Comparison of ENCODE assay signal across 17 cellular contexts in genomic region chr10:43377393-43377883, GRCh38. TPM values are rescaled to one million over a fixed set of nuclear protein-coding genes. Genes with fewer than 3 reads are reported as not detected.
A peak's percentile ranks its signal among the peaks of the same experiment; 100 is the strongest.
DNase-seq lines count a peak whose midpoint lies in the region; ATAC-seq and TF ChIP-seq lines count a peak whose summit lies in the region.
"Had no signal": no experiment of that assay in that cellular context is flagged by ENCODE, and none has a peak within 500 bp of the region (broad histone marks: within the 10 kb centered on the region; RNA-seq: fewer than 3 reads in every experiment).

No MANE protein-coding gene starts in this region.

- H2BK120ac ChIP-seq in mesendoderm (ENCODE audit: low read depth, low read length): no peak overlapping the region

- H3K27me3 ChIP-seq in mesendoderm (ENCODE audit: insufficient read depth, low read length, poor library complexity) (no peaks in the 10 kb centered on the region), upper lobe of right lung (no peaks in the 10 kb centered on the region)

- DNase-seq in HT-29 (ENCODE audit: low spot score) (peak; percentile 88), choroid plexus epithelial cell (ENCODE audit: low read depth) (no peak), mesendoderm (peak; percentile 82), upper lobe of right lung (peak; percentile 72), NCI-H524 treated with DMSO at 0.1 percent for 48 hours (lab: John Stamatoyannopoulos, UW) (no peak), sciatic nerve (ENCODE audit: low spot score) (no peak), NCI-H345 treated with DMSO at 0.1 percent for 48 hours (lab: John Stamatoyannopoulos, UW; ENCODE audit: unreplicated experiment) (no peak)
- DNase-seq: activated CD4-positive, alpha-beta T cell treated with anti-CD3 and anti-CD28 coated beads for 36 hours; activated CD8-positive, alpha-beta memory T cell treated with anti-CD3 and anti-CD28 coated beads, Interleukin-2, amount 50 U/mL, for 48 hours; CD4-positive, alpha-beta memory T cell; foreskin fibroblast; NCI-H1105; NCI-H226; stimulated activated CD4-positive, alpha-beta T cell treated with anti-CD3 and anti-CD28 coated beads, Interleukin-15, amount 100 ng/mL, for 24 hours; T-helper 1 cell had no signal

- H3K4me1 ChIP-seq in mesendoderm (ENCODE audit: control insufficient read depth, low read depth, low read length) (peaks cover 3% of the 10 kb centered on the region), upper lobe of right lung (no peaks in the 10 kb centered on the region)

- H3K9ac ChIP-seq in mesendoderm (ENCODE audit: low read length): peak overlapping the region; percentile 24

- no peaks in the 10 kb centered on the region for H3K9me3 ChIP-seq in upper lobe of right lung

- intact Hi-C loops in upper lobe of right lung (cut with DNase I): no loop called here
- intact Hi-C loops in sciatic nerve (cut with DNase I): no loop called here

- no CpG with 5 or more reads among the region's 13 CpGs for WGBS in mesendoderm (ENCODE audit: extremely low coverage, insufficient coverage, low lambda C conversion rate)

- H3K4me3 ChIP-seq in choroid plexus epithelial cell (ENCODE audit: low read depth, low read length) (no peak overlapping the region), mesendoderm (ENCODE audit: low read length) (no peak overlapping the region), upper lobe of right lung (no peak overlapping the region)

- no peak overlapping the region for H4K5ac ChIP-seq in mesendoderm (ENCODE audit: low read length)

- H3K4me2 ChIP-seq in mesendoderm (ENCODE audit: low read length): no peak overlapping the region

- no peak overlapping the region for H2BK5ac ChIP-seq in mesendoderm (ENCODE audit: low read length)

- H4K8ac ChIP-seq in mesendoderm (ENCODE audit: low read depth, low read length): no peak overlapping the region

- H2BK15ac ChIP-seq in mesendoderm (replicated peaks; ENCODE audit: low read depth): no peak overlapping the region

- H3K56ac ChIP-seq in mesendoderm (ENCODE audit: low read length): peak overlapping the region; percentile 60

- no peak overlapping the region for H2AK5ac ChIP-seq in mesendoderm (ENCODE audit: low read length)

- peak; percentile 14 for TF ChIP-seq CTCF in choroid plexus epithelial cell (conservative IDR thresholded peaks at IDR 0.05; ENCODE audit: low read depth, low read length)
- TF ChIP-seq CTCF in upper lobe of right lung (IDR thresholded peaks at IDR 0.05): peak; percentile 14

- H3K23ac ChIP-seq in mesendoderm (ENCODE audit: low read length): no peak overlapping the region

- no peaks in the 10 kb centered on the region for H3K79me2 ChIP-seq in mesendoderm (ENCODE audit: control insufficient read depth, insufficient read depth, low read length)

- no peak overlapping the region for H3K18ac ChIP-seq in mesendoderm (ENCODE audit: low read length)

- H3K4ac ChIP-seq in mesendoderm (ENCODE audit: low read depth, low read length): no peak overlapping the region

- H3K36me3 ChIP-seq in mesendoderm (ENCODE audit: control insufficient read depth, insufficient read depth, low read length) (no peaks in the 10 kb centered on the region), upper lobe of right lung (no peaks in the 10 kb centered on the region)

- ATAC-seq in upper lobe of right lung (peak; percentile 89), sciatic nerve (no peak)
- ATAC-seq: activated CD4-positive, alpha-beta T cell treated with anti-CD3 and anti-CD28 coated beads for 36 hours had no signal

- no peak overlapping the region for H3K27ac ChIP-seq in mesendoderm (ENCODE audit: low read depth, low read length)
- H3K27ac ChIP-seq in upper lobe of right lung: peak overlapping the region; percentile 13

- H3K79me1 ChIP-seq in mesendoderm (ENCODE audit: low read length): no peaks in the 10 kb centered on the region

RNA-seq across cellular contexts. Expression of gene FXYD4, which starts 6.0 kb away (rescaled TPM):
- not detected in 2 replicates for total RNA-seq in HT-29 (2014; rRNA removed; shearing (Covaris generic))
- polyA plus RNA-seq in mesendoderm (2013, experiment 1 of 2): not detected
- polyA plus RNA-seq in mesendoderm (2013, experiment 2 of 2): 0.13 TPM
- total RNA-seq in upper lobe of right lung (1.1 TPM), sciatic nerve (not detected)
- total RNA-seq: activated CD4-positive, alpha-beta T cell treated with anti-CD3 and anti-CD28 coated beads for 36 hours; CD4-positive, alpha-beta memory T cell; OCI-LY7; temporal lobe had no signal
- polyA plus RNA-seq: CD4-positive, alpha-beta memory T cell had no signal

RNA-seq across cellular contexts. Expression of gene HNRNPF, which starts 31.5 kb away (rescaled TPM):
- total RNA-seq in HT-29 (2014; rRNA removed; shearing (Covaris generic)): 515 and 519 TPM in 2 replicates
- polyA plus RNA-seq in mesendoderm (2013, experiment 1 of 2): 258 TPM
- polyA plus RNA-seq in mesendoderm (2013, experiment 2 of 2): 258 TPM
- total RNA-seq in upper lobe of right lung: 183 TPM
- 130 TPM for total RNA-seq in sciatic nerve

RNA-seq across cellular contexts. Expression of gene ZNF487, which starts 59.5 kb away (rescaled TPM):
- 8.1 and 16.1 TPM in 2 replicates for total RNA-seq in HT-29 (2014; rRNA removed; shearing (Covaris generic))
- 1.2 TPM for polyA plus RNA-seq in mesendoderm (2013, experiment 1 of 2)
- polyA plus RNA-seq in mesendoderm (2013, experiment 2 of 2): 1.1 TPM
- total RNA-seq in upper lobe of right lung: 5.6 TPM
- 14.3 TPM for total RNA-seq in sciatic nerve

Comparison
In these comparisons a context has a peak if more than half of its experiments do, and no peak if none do; other contexts are left out.
1. DNase-seq: peak in HT-29 (single experiment), mesendoderm (single experiment) and upper lobe of right lung (single experiment); none in choroid plexus epithelial cell (single experiment), NCI-H524 treated with DMSO at 0.1 percent for 48 hours (single experiment), sciatic nerve (single experiment) and NCI-H345 treated with DMSO at 0.1 percent for 48 hours (single experiment).